1 cellular context compared by ENCODE assay signal in the genomic region with DNA sequence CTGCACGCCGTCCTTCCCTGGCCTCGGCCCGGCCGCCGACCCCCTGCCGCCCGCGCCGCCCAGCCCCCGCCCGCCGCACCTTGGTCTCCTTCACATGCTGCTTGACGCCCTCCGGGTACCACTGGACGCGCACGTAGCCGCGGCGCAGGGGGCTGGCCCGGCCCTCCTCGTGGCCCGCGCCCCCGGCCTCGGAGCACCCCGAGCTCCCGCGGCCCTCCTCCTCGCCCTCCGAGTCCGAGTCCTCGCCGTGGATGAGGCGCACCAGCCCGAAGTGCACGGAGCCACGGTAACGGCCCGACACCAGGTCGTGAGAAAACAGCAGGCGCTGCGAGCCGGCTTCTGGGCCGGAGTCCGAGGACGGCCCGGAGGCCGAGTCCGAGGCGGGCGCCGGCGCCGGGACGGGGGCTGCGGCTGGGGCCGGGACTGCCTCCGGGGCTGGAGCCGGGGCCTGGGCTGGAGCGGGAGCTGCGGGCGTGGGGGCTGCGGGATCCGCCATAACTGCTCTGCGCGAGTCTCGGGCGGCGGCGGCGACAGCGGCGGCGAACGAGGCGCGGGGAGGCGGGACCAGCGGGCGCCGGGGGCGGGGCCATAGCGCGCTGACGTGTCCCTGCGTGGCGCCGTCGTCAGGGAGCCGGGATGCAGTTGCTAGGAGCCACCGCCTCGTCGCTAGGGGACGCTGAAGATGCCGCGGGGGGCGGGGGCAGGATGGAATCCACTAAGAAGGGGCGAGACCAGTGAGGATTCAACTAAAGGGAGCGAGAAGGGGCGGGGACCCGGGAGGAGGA.
TF ChIP-seq lines count a peak whose summit lies in the region.

A gene (minus strand): TSS at position 507 of the 785 bp plus-strand sequence. CDS start 11 bp downstream, at position 496.

TF ChIP-seq in IMR-90, 13 proteins besides CTCF, POLR2A, EP300 and RAD21 (continued from another document):
- TF ChIP-seq, protein P1, sequence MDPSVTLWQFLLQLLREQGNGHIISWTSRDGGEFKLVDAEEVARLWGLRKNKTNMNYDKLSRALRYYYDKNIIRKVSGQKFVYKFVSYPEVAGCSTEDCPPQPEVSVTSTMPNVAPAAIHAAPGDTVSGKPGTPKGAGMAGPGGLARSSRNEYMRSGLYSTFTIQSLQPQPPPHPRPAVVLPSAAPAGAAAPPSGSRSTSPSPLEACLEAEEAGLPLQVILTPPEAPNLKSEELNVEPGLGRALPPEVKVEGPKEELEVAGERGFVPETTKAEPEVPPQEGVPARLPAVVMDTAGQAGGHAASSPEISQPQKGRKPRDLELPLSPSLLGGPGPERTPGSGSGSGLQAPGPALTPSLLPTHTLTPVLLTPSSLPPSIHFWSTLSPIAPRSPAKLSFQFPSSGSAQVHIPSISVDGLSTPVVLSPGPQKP (IDR thresholded peaks at IDR 0.05; ENCODE audit: borderline replicate concordance, low read depth, low read length) = no peak
- TF ChIP-seq, protein P2, sequence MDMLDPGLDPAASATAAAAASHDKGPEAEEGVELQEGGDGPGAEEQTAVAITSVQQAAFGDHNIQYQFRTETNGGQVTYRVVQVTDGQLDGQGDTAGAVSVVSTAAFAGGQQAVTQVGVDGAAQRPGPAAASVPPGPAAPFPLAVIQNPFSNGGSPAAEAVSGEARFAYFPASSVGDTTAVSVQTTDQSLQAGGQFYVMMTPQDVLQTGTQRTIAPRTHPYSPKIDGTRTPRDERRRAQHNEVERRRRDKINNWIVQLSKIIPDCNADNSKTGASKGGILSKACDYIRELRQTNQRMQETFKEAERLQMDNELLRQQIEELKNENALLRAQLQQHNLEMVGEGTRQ (IDR thresholded peaks at IDR 0.05; ENCODE audit: low read depth, low read length) = no peak
- TF ChIP-seq MXI1 (IDR thresholded peaks at IDR 0.05; ENCODE audit: borderline replicate concordance, low read depth, low read length) (peak; percentile 35; the same call in 1 of the 2 replicates), RFX5 (IDR thresholded peaks at IDR 0.05; ENCODE audit: low read depth, low read length) (no peak), BHLHE40 (IDR thresholded peaks at IDR 0.05; ENCODE audit: low read depth, low read length) (no peak), CHD1 (IDR thresholded peaks at IDR 0.05; ENCODE audit: low read depth, low read length) (no peak)
